In the genomic region with DNA sequence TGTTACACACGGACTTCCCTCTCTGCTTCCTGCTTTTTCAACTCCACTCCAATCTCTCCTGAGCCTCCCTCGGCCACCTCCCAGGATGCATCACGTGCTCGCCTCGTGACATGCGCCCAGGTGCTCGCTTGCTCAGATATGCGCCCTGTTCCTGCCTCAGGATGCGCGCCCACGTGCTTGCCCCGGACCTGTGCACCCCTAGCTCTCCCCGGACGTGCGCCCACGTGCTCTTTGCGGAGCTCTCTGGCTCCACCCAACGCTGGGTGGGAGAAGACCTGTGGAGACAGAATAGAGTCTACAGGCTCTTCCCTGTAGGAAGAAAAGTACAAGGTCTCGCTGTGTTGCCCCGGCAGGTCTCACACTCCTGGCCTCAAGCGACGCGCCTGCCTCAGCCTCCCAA, we compare ENCODE assay signal across 1 cellular context.
TF ChIP-seq lines count a peak whose summit lies in the region.

No MANE protein-coding gene starts in this region.

TF ChIP-seq in HepG2, 621 proteins besides CTCF, POLR2A, EP300 and RAD21:
- TF ChIP-seq ZC3H4 (CRISPR knock-in tag; IDR thresholded peaks at IDR 0.05; ENCODE audit: borderline replicate concordance) = no peak
- TF ChIP-seq STAG1 (CRISPR knock-in tag; IDR thresholded peaks at IDR 0.05) = 0 out of 2 replicates have a peak, but pooled peaks have one; percentile 18
- peak; percentile 29 for TF ChIP-seq AGO2 (optimal IDR thresholded peaks at IDR 0.05; ENCODE audit: low read depth, low read length)
